ENCODE assay signal across 8 cellular contexts in genomic region chr17:82238562-82239201, GRCh38. TPM values are rescaled to one million over a fixed set of nuclear protein-coding genes. Genes with fewer than 3 reads are reported as not detected.
DNase-seq lines count a peak whose midpoint lies in the region; ATAC-seq and TF ChIP-seq lines count a peak whose summit lies in the region.

No MANE protein-coding gene starts in this region.

- H3K36me3 ChIP-seq in RWPE2 (ENCODE audit: low read depth) (peaks cover 75% of the 10 kb centered on the region), heart right ventricle (peaks cover 0 to 73% (median 3%) of the 10 kb centered on the region in 9 donors), skeletal muscle tissue (ENCODE audit: control insufficient read depth in 3 of 3, insufficient read depth in 3 of 3, low read length in 3 of 3) (peaks cover 6 to 20% (median 18%) of the 10 kb centered on the region in 3 donors)

- intact Hi-C loops in heart right ventricle (cut with DNase I) = loop anchor here in 6 of 10 donors (5.0 to 10.0 kb wide), 3 partner anchors 34 to 86 kb away; partner anchors contain the start of gene CSNK1D (in 2 of the 6)

- H3K4me1 ChIP-seq in RWPE2 (ENCODE audit: insufficient read depth, poor library complexity, severe bottlenecking) (peaks cover 94% of the 10 kb centered on the region), heart right ventricle (peaks cover 55 to 95% (median 73%) of the 10 kb centered on the region in 9 donors), skeletal muscle tissue (ENCODE audit: control insufficient read depth in 3 of 3, insufficient read depth in 3 of 3, low read length in 3 of 3) (peaks cover 93 to 97% (median 97%) of the 10 kb centered on the region in 3 donors)

- WGBS in heart right ventricle, 2 donors = 30 to 45% methylated on average over 32 to 33 of the region's 33 CpGs

- peak; percentile 13 for ATAC-seq in RWPE2 (ENCODE audit: low read depth)
- peak in 7 of 8 donors; percentile 13 to 40 (median 30) for ATAC-seq in heart right ventricle
- no peak for ATAC-seq in HG02610 (IDR thresholded peaks at IDR 0.05; ENCODE audit: unreplicated experiment)
- no peak for ATAC-seq in HG02973 (IDR thresholded peaks at IDR 0.05; ENCODE audit: unreplicated experiment)

- H3K9me3 ChIP-seq in RWPE2 (ENCODE audit: severe bottlenecking) (no peaks in the 10 kb centered on the region), heart right ventricle (no peaks in the 10 kb centered on the region), skeletal muscle tissue (ENCODE audit: control insufficient read depth in 3 of 3, low read length in 3 of 3) (no peaks in the 10 kb centered on the region)

- peak overlapping the region; percentile 50 to 72 (median 61) for H3K9ac ChIP-seq in skeletal muscle tissue (ENCODE audit: low read depth in 1 of 3, low read length in 3 of 3)

- peak overlapping the region; percentile 91 for H3K27ac ChIP-seq in RWPE2 (ENCODE audit: poor library complexity, severe bottlenecking)
- peak overlapping the region in 9 of 10 donors; percentile 33 to 84 (median 62) for H3K27ac ChIP-seq in heart right ventricle
- H3K27ac ChIP-seq in skeletal muscle tissue (ENCODE audit: low read depth, low read length) = peak overlapping the region; percentile 65

- DNase-seq in RWPE2 (ENCODE audit: low spot score) (peak; percentile 96), heart right ventricle (peak; percentile 74 to 82), 8988T (no peak)
- DNase-seq in activated naive CD4-positive, alpha-beta T cell treated with anti-CD3 and anti-CD28 coated beads, Interleukin-2, amount 50 U/mL, for 16 hours = peak; percentile 62

- TF ChIP-seq CTCF in RWPE2 (IDR thresholded peaks at IDR 0.05; ENCODE audit: poor library complexity, severe bottlenecking) (no peak), heart right ventricle (IDR thresholded peaks at IDR 0.05) (no peak)

- H3K27me3 ChIP-seq in RWPE2 (ENCODE audit: insufficient read depth, poor library complexity, severe bottlenecking) (no peaks in the 10 kb centered on the region), heart right ventricle (no peaks in the 10 kb centered on the region), skeletal muscle tissue (ENCODE audit: control insufficient read depth in 3 of 3, insufficient read depth in 3 of 3, low read length in 3 of 3) (no peaks in the 10 kb centered on the region)

- in situ Hi-C loops in GM18951 (cut with MboI; ENCODE audit: low sequenced_read_pairs, unreplicated experiment) = no loop called here

- TF ChIP-seq POLR2A in GM18951 (IDR thresholded peaks at IDR 0.05; ENCODE audit: extremely low read depth, insufficient read depth, insufficient read length) = peak; percentile 40

- no peak overlapping the region for H3K4me3 ChIP-seq in RWPE2 (ENCODE audit: severe bottlenecking)
- H3K4me3 ChIP-seq in heart right ventricle = peak overlapping the region in 6 of 10 donors; percentile 10 to 37 (median 14)
- peak overlapping the region in 2 of 3 donors; percentile 46 to 64 for H3K4me3 ChIP-seq in skeletal muscle tissue (ENCODE audit: low read length in 3 of 3)

RNA-seq across cellular contexts. Expression of gene SLC16A3, which starts 9.8 kb away (rescaled TPM):
- 10 to 100 TPM in 5 of 10 donors, 1 to 10 TPM in 5; 4.8 to 65.3 (median 10.1) TPM for total RNA-seq in heart right ventricle
- 10 to 100 TPM in 1 of 2 donors, 1 to 10 TPM in 1; 8.4 to 33.6 TPM for polyA plus RNA-seq in heart right ventricle
- total RNA-seq in skeletal muscle tissue = 13.0 TPM

RNA-seq across cellular contexts. Expression of gene CCDC57, which starts 26.0 kb away (rescaled TPM):
- total RNA-seq in heart right ventricle = 10 to 100 TPM in 8 of 10 donors, 1 to 10 TPM in 2; 7.0 to 16.2 (median 10.7) TPM
- polyA plus RNA-seq in heart right ventricle = 10 to 100 TPM in 1 of 2 donors, 1 to 10 TPM in 1; 9.4 to 34.5 TPM
- total RNA-seq in skeletal muscle tissue = 11.5 TPM

RNA-seq across cellular contexts. Expression of gene CSNK1D, which starts 34.8 kb away (rescaled TPM):
- total RNA-seq in heart right ventricle (10 to 100 TPM; 56.8 to 72.7 (median 67.8) TPM), skeletal muscle tissue (21.4 TPM)
- polyA plus RNA-seq in heart right ventricle = 10 to 100 TPM; 54.4 to 58.1 TPM

Comparison
In these comparisons a context has a peak if more than half of its experiments do, and no peak if none do; other contexts are left out.
1. ATAC-seq: peak in RWPE2 (single experiment) and heart right ventricle (7 of 8); none in HG02610 (single experiment) and HG02973 (single experiment).
2. Peak in every context shown above with its lines, with median percentiles within 50 percentile points of each other: H3K27ac ChIP-seq.